Comparison of ENCODE assay signal across 13 cellular contexts in the genomic region with DNA sequence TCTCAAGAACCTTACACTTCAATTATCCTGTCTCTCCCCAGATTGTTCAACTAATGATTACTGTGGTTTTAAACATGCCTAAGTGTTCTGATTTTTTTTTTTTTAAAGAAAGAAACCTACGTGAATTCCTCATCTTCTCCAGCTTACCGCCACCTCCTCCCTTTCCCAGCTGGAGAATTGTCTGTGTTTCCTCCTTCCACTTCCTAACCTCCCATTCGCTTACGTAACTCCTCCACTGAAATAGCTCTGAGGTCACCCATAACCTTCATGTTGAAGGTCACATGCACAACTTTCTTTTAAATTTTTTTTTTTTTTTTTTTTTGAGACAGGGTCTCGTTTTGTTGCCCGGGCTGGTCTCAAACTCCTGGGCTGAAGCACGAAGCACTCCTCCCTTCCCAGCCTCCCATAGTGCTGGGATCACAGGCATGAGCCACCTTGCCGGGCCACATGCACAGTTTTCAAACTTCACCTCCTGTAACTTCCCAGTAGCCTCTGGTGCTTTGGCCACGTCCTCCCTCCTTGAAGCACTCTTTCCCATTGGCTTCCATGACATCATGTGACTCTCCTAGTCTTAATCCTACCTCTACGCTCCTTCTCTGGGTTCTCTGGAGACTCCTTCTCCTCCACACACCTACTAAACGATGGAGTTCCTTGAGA. TPM values are rescaled to one million over a fixed set of nuclear protein-coding genes. Genes with fewer than 3 reads are reported as not detected.
DNase-seq lines count a peak whose midpoint lies in the region; ATAC-seq, FAIRE-seq and TF ChIP-seq lines count a peak whose summit lies in the region.
"Had no signal": no experiment of that assay in that cellular context is flagged by ENCODE, and none has a peak within 500 bp of the region (broad histone marks: within the 10 kb centered on the region; RNA-seq: fewer than 3 reads in every experiment).

No MANE protein-coding gene starts in this region.

- TF ChIP-seq CTCF in HEK293 (tag by site-specific recombination; IDR thresholded peaks at IDR 0.05) (no peak), osteocyte (IDR thresholded peaks at IDR 0.05) (no peak)

- H3K27ac ChIP-seq in HEK293 (ENCODE audit: extremely low read depth, low read depth, low read length) = no peak overlapping the region
- H3K27ac ChIP-seq: C4-2B had no signal

- CTCF ChIA-PET in HEK293 (lab: Yijun Ruan, JAX) = interaction anchor here (0.6 kb wide), 3 partner anchors 9 to 385 kb away, joined by 3 to 5 read pairs (median 3); no protein-coding TSS in a partner anchor

- peaks cover 14% of the 10 kb centered on the region for H3K4me1 Mint-ChIP-seq in osteocyte (ENCODE audit: unreplicated experiment)

- peaks cover 3% of the 10 kb centered on the region for H3K36me3 Mint-ChIP-seq in osteocyte (ENCODE audit: unreplicated experiment)

- H3K27me3 Mint-ChIP-seq in osteocyte (ENCODE audit: unreplicated experiment) = no peaks in the 10 kb centered on the region

- peak overlapping the region; percentile 45 for H3K27ac Mint-ChIP-seq in osteocyte (ENCODE audit: unreplicated experiment)

- POLR2A ChIA-PET in HEK293 (lab: Yijun Ruan, JAX) = no interaction called here

- H3K4me3 ChIP-seq in HEK293 (ENCODE audit: low read depth, low read length) = no peak overlapping the region

- H3K9me3 Mint-ChIP-seq in osteocyte (ENCODE audit: unreplicated experiment) = peaks cover 5% of the 10 kb centered on the region

- DNase-seq in RPMI8226 (peak; percentile 23), fibroblast of peridontal ligament (ENCODE audit: extremely low read depth) (peak; percentile 67), osteocyte (ENCODE audit: extremely low spot score, unreplicated experiment) (no peak), HTR-8/SVneo (ENCODE audit: insufficient read length, low spot score) (no peak)
- DNase-seq: activated T-cell treated with anti-CD3 and anti-CD28 coated beads, Interleukin-2, amount 50 U/mL, for 1 hour; NCI-H2107 had no signal

- ATAC-seq in HG02610 (IDR thresholded peaks at IDR 0.05; ENCODE audit: unreplicated experiment) (no peak), GM19452 (IDR thresholded peaks at IDR 0.05; ENCODE audit: unreplicated experiment) (no peak), HG03045 (IDR thresholded peaks at IDR 0.05; ENCODE audit: unreplicated experiment) (no peak)

- H3K9me3 ChIP-seq in HEK293 (ENCODE audit: control insufficient read depth, insufficient read depth, low read depth, low read length) = no peaks in the 10 kb centered on the region

- no peaks in the 10 kb centered on the region for H3K4me1 ChIP-seq in HEK293 (ENCODE audit: control insufficient read depth, insufficient read depth, low read length)

- no peaks in the 10 kb centered on the region for H3K36me3 ChIP-seq in HEK293 (ENCODE audit: control insufficient read depth in 2 of 2, insufficient read depth in 1 of 2, low read length in 2 of 2)

- no peak overlapping the region for H3K4me3 Mint-ChIP-seq in osteocyte (ENCODE audit: unreplicated experiment)

- FAIRE-seq in HTR-8/SVneo (lab: Jason Lieb, UNC) = no peak
- FAIRE-seq: colon, urothelium cell line had no signal

TF ChIP-seq in HEK293, 187 proteins besides CTCF, POLR2A, EP300 and RAD21:
- TF ChIP-seq, protein P1, sequence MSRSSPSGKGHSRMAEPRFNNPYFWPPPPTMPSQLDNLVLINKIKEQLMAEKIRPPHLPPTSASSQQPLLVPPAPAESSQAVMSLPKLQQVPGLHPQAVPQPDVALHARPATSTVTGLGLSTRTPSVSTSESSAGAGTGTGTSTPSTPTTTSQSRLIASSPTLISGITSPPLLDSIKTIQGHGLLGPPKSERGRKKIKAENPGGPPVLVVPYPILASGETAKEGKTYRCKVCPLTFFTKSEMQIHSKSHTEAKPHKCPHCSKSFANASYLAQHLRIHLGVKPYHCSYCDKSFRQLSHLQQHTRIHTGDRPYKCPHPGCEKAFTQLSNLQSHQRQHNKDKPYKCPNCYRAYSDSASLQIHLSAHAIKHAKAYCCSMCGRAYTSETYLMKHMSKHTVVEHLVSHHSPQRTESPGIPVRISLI (tag by site-specific recombination; IDR thresholded peaks at IDR 0.05) = peak; percentile 87
- TF ChIP-seq, protein P2, sequence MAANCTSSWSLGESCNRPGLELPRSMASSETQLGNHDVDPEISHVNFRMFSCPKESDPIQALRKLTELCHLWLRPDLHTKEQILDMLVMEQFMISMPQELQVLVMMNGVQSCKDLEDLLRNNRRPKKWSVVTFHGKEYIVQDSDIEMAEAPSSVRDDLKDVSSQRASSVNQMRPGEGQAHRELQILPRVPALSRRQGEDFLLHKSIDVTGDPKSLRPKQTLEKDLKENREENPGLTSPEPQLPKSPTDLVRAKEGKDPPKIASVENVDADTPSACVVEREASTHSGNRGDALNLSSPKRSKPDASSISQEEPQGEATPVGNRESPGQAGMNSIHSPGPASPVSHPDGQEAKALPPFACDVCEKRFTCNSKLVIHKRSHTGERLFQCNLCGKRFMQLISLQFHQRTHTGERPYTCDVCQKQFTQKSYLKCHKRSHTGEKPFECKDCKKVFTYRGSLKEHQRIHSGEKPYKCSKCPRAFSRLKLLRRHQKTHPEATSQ (tag by site-specific recombination; IDR thresholded peaks at IDR 0.05) = no peak
- TF ChIP-seq ZNF175 (tag by site-specific recombination; IDR thresholded peaks at IDR 0.05) = no peak
TF ChIP-seq in HEK293: peak in this region for 1.

RNA-seq across cellular contexts. Expression of a gene that starts 9.8 kb away (rescaled TPM):
- 403 and 412 TPM in 2 replicates for total RNA-seq in osteocyte

Comparison
In these comparisons a context has a peak if more than half of its experiments do, and no peak if none do; other contexts are left out.
1. DNase-seq: peak in RPMI8226 (single experiment) and fibroblast of peridontal ligament (single experiment); none in osteocyte (single experiment) and HTR-8/SVneo (single experiment).